Comparison of ENCODE assay signal across 21 cellular contexts in genomic region chr14:58904771-58905170, GRCh38.
A peak's percentile ranks its signal among the peaks of the same experiment; 100 is the strongest.
DNase-seq lines count a peak whose midpoint lies in the region; ATAC-seq, FAIRE-seq and TF ChIP-seq lines count a peak whose summit lies in the region.
"Had no signal": no experiment of that assay in that cellular context is flagged by ENCODE, and none has a peak within 500 bp of the region (broad histone marks: within the 10 kb centered on the region; RNA-seq: fewer than 3 reads in every experiment).

No MANE protein-coding gene starts in this region.

- H2AFZ ChIP-seq in astrocyte (ENCODE audit: low read depth, low read length), result no peak overlapping the region

- H3K9me3 ChIP-seq in astrocyte (ENCODE audit: insufficient read depth, low read depth, low read length), result no peaks in the 10 kb centered on the region
- H3K9me3 ChIP-seq: Caco-2, SJCRH30 had no signal

- no peaks in the 10 kb centered on the region for H3K79me2 ChIP-seq in astrocyte (ENCODE audit: insufficient read depth, low read length)

- H3K27me3 Mint-ChIP-seq in astrocyte (ENCODE audit: low read depth, unreplicated experiment), result no peaks in the 10 kb centered on the region
- H3K27me3 Mint-ChIP-seq: IgD-negative memory B cell had no signal

- no peaks in the 10 kb centered on the region for H4K20me1 ChIP-seq in astrocyte (ENCODE audit: insufficient read depth, low read length)
- H4K20me1 ChIP-seq: BLaER1 treated with 17β-estradiol and CSF1 and Interleukin-3, amounts not matched to agents 10 nM and 100 nM had no signal

- no peak for FAIRE-seq in astrocyte (lab: Jason Lieb, UNC)

- H3K27ac Mint-ChIP-seq in astrocyte (ENCODE audit: unreplicated experiment), result no peak overlapping the region
- H3K27ac Mint-ChIP-seq: CD4-positive, alpha-beta memory T cell; H9; IgD-negative memory B cell had no signal

- H3K4me1 ChIP-seq in astrocyte (ENCODE audit: insufficient read depth, low read length), result peaks cover 2% of the 10 kb centered on the region
- H3K4me1 ChIP-seq: BLaER1 treated with 17β-estradiol and CSF1 and Interleukin-3, amounts not matched to agents 10 nM and 100 nM; Caco-2 had no signal

- no peak overlapping the region for H3K27ac ChIP-seq in astrocyte (ENCODE audit: low read depth, low read length)
- H3K27ac ChIP-seq: 22Rv1; BLaER1 treated with 17β-estradiol and CSF1 and Interleukin-3, amounts not matched to agents 10 nM and 100 nM; SJCRH30 had no signal

- no peak overlapping the region for H3K4me3 Mint-ChIP-seq in astrocyte (ENCODE audit: unreplicated experiment)
- H3K4me3 Mint-ChIP-seq: CD4-positive, alpha-beta memory T cell; H9; IgD-negative memory B cell had no signal

- H3K9ac ChIP-seq in astrocyte (ENCODE audit: low read length), result no peak overlapping the region
- H3K9ac ChIP-seq: BLaER1 treated with 17β-estradiol and CSF1 and Interleukin-3, amounts not matched to agents 10 nM and 100 nM had no signal

- H3K36me3 ChIP-seq in astrocyte (ENCODE audit: insufficient read depth, low read length), result no peaks in the 10 kb centered on the region
- H3K36me3 ChIP-seq: BLaER1 treated with 17β-estradiol and CSF1 and Interleukin-3, amounts not matched to agents 10 nM and 100 nM; SJCRH30 had no signal

- H3K4me2 ChIP-seq in astrocyte (ENCODE audit: low read length), result no peak overlapping the region
- H3K4me2 ChIP-seq: BLaER1 treated with 17β-estradiol and CSF1 and Interleukin-3, amounts not matched to agents 10 nM and 100 nM had no signal

- TF ChIP-seq CTCF in astrocyte (IDR thresholded peaks at IDR 0.05; ENCODE audit: insufficient read depth, low read depth, low read length), result no peak

- peak; percentile 15 for DNase-seq in DMS 273 (lab: John Stamatoyannopoulos, UW; ENCODE audit: unreplicated experiment)
- no peak for DNase-seq in DMS 273 treated with DMSO at 0.1 percent for 48 hours (lab: John Stamatoyannopoulos, UW)
- peak; percentile 82 for DNase-seq in M059J (ENCODE audit: low read depth)
- DNase-seq in astrocyte (ENCODE audit: low read depth), result peak; percentile 53
- no peak for DNase-seq in mucosa of gallbladder (ENCODE audit: low spot score)
- DNase-seq in ureter (ENCODE audit: low spot score), result no peak
- no peak for DNase-seq in SHP77 treated with DMSO at 0.1 percent for 48 hours (lab: John Stamatoyannopoulos, UW)
- DNase-seq: ACHN; Caco-2; CD4-positive, alpha-beta memory T cell; H9; NCI-H187 treated with DMSO at 0.1 percent for 48 hours; NCI-H2107; NCI-H226; NCI-H510A treated with DMSO at 0.1 percent for 48 hours; NCI-H748 treated with DMSO at 0.1 percent for 48 hours; SJCRH30 had no signal

- H3K9me3 Mint-ChIP-seq in astrocyte (ENCODE audit: unreplicated experiment), result no peaks in the 10 kb centered on the region
- H3K9me3 Mint-ChIP-seq: IgD-negative memory B cell had no signal

- H3K4me3 ChIP-seq in astrocyte (ENCODE audit: insufficient read depth, low read depth, low read length), result no peak overlapping the region
- H3K4me3 ChIP-seq: BLaER1 treated with 17β-estradiol and CSF1 and Interleukin-3, amounts not matched to agents 10 nM and 100 nM; SJCRH30 had no signal

- H3K36me3 Mint-ChIP-seq in astrocyte (ENCODE audit: low read depth, unreplicated experiment), result peaks cover 1% of the 10 kb centered on the region
- H3K36me3 Mint-ChIP-seq: CD4-positive, alpha-beta memory T cell; IgD-negative memory B cell had no signal

- H3K27me3 ChIP-seq in astrocyte (ENCODE audit: insufficient read depth, low read length), result no peaks in the 10 kb centered on the region
- H3K27me3 ChIP-seq: BLaER1 treated with 17β-estradiol and CSF1 and Interleukin-3, amounts not matched to agents 10 nM and 100 nM; SJCRH30 had no signal

- peaks cover 14% of the 10 kb centered on the region for H3K4me1 Mint-ChIP-seq in astrocyte (ENCODE audit: low read depth, unreplicated experiment)
- H3K4me1 Mint-ChIP-seq: CD4-positive, alpha-beta memory T cell; H9; IgD-negative memory B cell had no signal

- ATAC-seq in HG02759 (IDR thresholded peaks at IDR 0.05; ENCODE audit: unreplicated experiment), result no peak

Comparison
In these comparisons a context has a peak if more than half of its experiments do, and no peak if none do; other contexts are left out.
1. DNase-seq: peak in DMS 273 (single experiment), M059J (single experiment) and astrocyte (single experiment); none in DMS 273 treated with DMSO at 0.1 percent for 48 hours (single experiment), mucosa of gallbladder (single experiment), ureter (single experiment) and SHP77 treated with DMSO at 0.1 percent for 48 hours (single experiment).